24 cellular contexts compared by ENCODE assay signal in genomic region chr20:19960745-19961144, GRCh38. TPM values are rescaled to one million over a fixed set of nuclear protein-coding genes. Genes with fewer than 3 reads are reported as not detected.
DNase-seq lines count a peak whose midpoint lies in the region; ATAC-seq, FAIRE-seq and TF ChIP-seq lines count a peak whose summit lies in the region.
"Had no signal": no experiment of that assay in that cellular context is flagged by ENCODE, and none has a peak within 500 bp of the region (broad histone marks: within the 10 kb centered on the region; RNA-seq: fewer than 3 reads in every experiment).

No MANE protein-coding gene starts in this region.

- H3K4me1 Mint-ChIP-seq in activated T-helper 17 cell treated with anti-CD3 and anti-CD28 coated beads, Interleukin-2, amount 50 U/mL, for 72 hours: no peaks in the 10 kb centered on the region
- H3K4me1 Mint-ChIP-seq: CD4-positive, CD25-positive, alpha-beta regulatory T cell; CD8-positive, alpha-beta memory T cell had no signal

- no peak for TF ChIP-seq POLR2A in prostate gland (IDR thresholded peaks at IDR 0.05)

- H3K27ac ChIP-seq in BLaER1 treated with 17β-estradiol and CSF1 and Interleukin-3, amounts not matched to agents 10 nM and 100 nM: no peak overlapping the region
- H3K27ac ChIP-seq in esophagus (ENCODE audit: low read depth in 2 of 2, low read length in 1 of 2): peak overlapping the region; percentile 19 to 79
- H3K27ac ChIP-seq in prostate gland: peak overlapping the region; percentile 36 to 85
- no peak overlapping the region for H3K27ac ChIP-seq in ascending aorta
- H3K27ac ChIP-seq: HL-60 had no signal

- no peak for TF ChIP-seq CTCF in prostate gland (IDR thresholded peaks at IDR 0.05)
- TF ChIP-seq CTCF in ascending aorta (IDR thresholded peaks at IDR 0.05): no peak

- no peaks in the 10 kb centered on the region for H3K9me3 Mint-ChIP-seq in activated T-helper 17 cell treated with anti-CD3 and anti-CD28 coated beads, Interleukin-2, amount 50 U/mL, for 72 hours
- H3K9me3 Mint-ChIP-seq: CD4-positive, CD25-positive, alpha-beta regulatory T cell; IgD-negative memory B cell had no signal

- FAIRE-seq in urothelium cell line (lab: Jason Lieb, UNC): no peak
- FAIRE-seq: GM12878, GM19239, H54 had no signal

- H4K20me1 ChIP-seq in BLaER1 treated with 17β-estradiol and CSF1 and Interleukin-3, amounts not matched to agents 10 nM and 100 nM: peaks cover 0 to 100% (median 0%) of the 10 kb centered on the region in 11 experiments; a peak in 6 of 22 replicates

- no peaks in the 10 kb centered on the region for H3K27me3 Mint-ChIP-seq in activated T-helper 17 cell treated with anti-CD3 and anti-CD28 coated beads, Interleukin-2, amount 50 U/mL, for 72 hours
- H3K27me3 Mint-ChIP-seq: B cell; CD4-positive, CD25-positive, alpha-beta regulatory T cell; IgD-negative memory B cell had no signal

- H3K4me2 ChIP-seq in BLaER1 treated with 17β-estradiol and CSF1 and Interleukin-3, amounts not matched to agents 10 nM and 100 nM: peak overlapping the region in 7 of 11 experiments; percentile 44 to 81 (median 60); a peak in 7 of 22 replicates

- H3K9me3 ChIP-seq in BLaER1 treated with 17β-estradiol and CSF1 and Interleukin-3, amounts not matched to agents 10 nM and 100 nM (replicated peaks in 1 of 11): peaks cover 0 to 11% (median 0%) of the 10 kb centered on the region in 11 experiments; a peak in 4 of 22 replicates
- no peaks in the 10 kb centered on the region for H3K9me3 ChIP-seq in esophagus (ENCODE audit: control insufficient read depth in 2 of 2, insufficient read depth in 1 of 2, low read depth in 1 of 2, low read length in 1 of 2)
- H3K9me3 ChIP-seq in prostate gland: no peaks in the 10 kb centered on the region
- no peaks in the 10 kb centered on the region for H3K9me3 ChIP-seq in ascending aorta

- H3K36me3 Mint-ChIP-seq in activated T-helper 17 cell treated with anti-CD3 and anti-CD28 coated beads, Interleukin-2, amount 50 U/mL, for 72 hours (ENCODE audit: low read depth): no peaks in the 10 kb centered on the region
- H3K36me3 Mint-ChIP-seq: CD4-positive, CD25-positive, alpha-beta regulatory T cell; IgD-negative memory B cell had no signal

- no peak overlapping the region for H3K4me3 Mint-ChIP-seq in activated T-helper 17 cell treated with anti-CD3 and anti-CD28 coated beads, Interleukin-2, amount 50 U/mL, for 72 hours
- H3K4me3 Mint-ChIP-seq: B cell; CD8-positive, alpha-beta memory T cell; IgD-negative memory B cell had no signal

- intact Hi-C loops in prostate gland (cut with DNase I): no loop called here
- intact Hi-C loops in ascending aorta (cut with DNase I): no loop called here

- WGBS in esophagus, 2 donors: 91 to 97% methylated on average over 2 of the region's 2 CpGs
- WGBS in prostate gland: 93% methylated on average over 2 of the region's 2 CpGs

- H3K27me3 ChIP-seq in BLaER1 treated with 17β-estradiol and CSF1 and Interleukin-3, amounts not matched to agents 10 nM and 100 nM: no peaks in the 10 kb centered on the region
- H3K27me3 ChIP-seq in esophagus (ENCODE audit: control insufficient read depth in 1 of 2, insufficient read depth in 2 of 2, low read length in 2 of 2) (no peaks in the 10 kb centered on the region), prostate gland (replicated peaks; ENCODE audit: insufficient read depth) (no peaks in the 10 kb centered on the region), ascending aorta (no peaks in the 10 kb centered on the region)

- H3K27ac Mint-ChIP-seq in activated T-helper 17 cell treated with anti-CD3 and anti-CD28 coated beads, Interleukin-2, amount 50 U/mL, for 72 hours: no peak overlapping the region
- H3K27ac Mint-ChIP-seq: B cell; CD4-positive, CD25-positive, alpha-beta regulatory T cell; CD8-positive, alpha-beta memory T cell had no signal

- H3K36me3 ChIP-seq in BLaER1 treated with 17β-estradiol and CSF1 and Interleukin-3, amounts not matched to agents 10 nM and 100 nM: peaks cover 5 to 100% (median 81%) of the 10 kb centered on the region in 11 experiments; a peak in 18 of 22 replicates
- H3K36me3 ChIP-seq in esophagus (ENCODE audit: control insufficient read depth in 2 of 2, insufficient read depth in 2 of 2, low read length in 1 of 2) (peaks cover 0 to 8% of the 10 kb centered on the region in 2 donors), prostate gland (no peaks in the 10 kb centered on the region), ascending aorta (peaks cover 57 to 81% of the 10 kb centered on the region in 2 donors)

- H3K9ac ChIP-seq in BLaER1 treated with 17β-estradiol and CSF1 and Interleukin-3, amounts not matched to agents 10 nM and 100 nM: no peak overlapping the region

- DNase-seq in prostate gland (ENCODE audit: low spot score) (no peak), ascending aorta (ENCODE audit: low spot score in 2 of 2) (no peak), ureter (ENCODE audit: low spot score) (no peak), NCI-H1417 (lab: John Stamatoyannopoulos, UW) (no peak), urothelium cell line (ENCODE audit: low spot score) (no peak)
- DNase-seq: 8988T; C1 segment of cervical spinal cord; CD4-positive, CD25-positive, alpha-beta regulatory T cell; CD8-positive, alpha-beta memory T cell; COR-L47; DMS 273 treated with DMSO at 0.1 percent for 48 hours; DMS53; DND-41; EL; HCEC 1CT had no signal

- H3K4me1 ChIP-seq in BLaER1 treated with 17β-estradiol and CSF1 and Interleukin-3, amounts not matched to agents 10 nM and 100 nM: peaks cover 22 to 86% (median 50%) of the 10 kb centered on the region in 10 experiments
- H3K4me1 ChIP-seq in esophagus (ENCODE audit: control insufficient read depth in 2 of 2, insufficient read depth in 2 of 2, low read length in 1 of 2): peaks cover 5 to 12% of the 10 kb centered on the region in 2 donors
- peaks cover 13% of the 10 kb centered on the region for H3K4me1 ChIP-seq in prostate gland (replicated peaks)
- H3K4me1 ChIP-seq in ascending aorta: no peaks in the 10 kb centered on the region

- ATAC-seq in activated T-helper 17 cell treated with anti-CD3 and anti-CD28 coated beads, Interleukin-2, amount 50 U/mL, for 72 hours (replicated peaks): peak; percentile 26
- ATAC-seq: GM12878 had no signal

- no peak overlapping the region for H3K4me3 ChIP-seq in BLaER1 treated with 17β-estradiol and CSF1 and Interleukin-3, amounts not matched to agents 10 nM and 100 nM
- H3K4me3 ChIP-seq in esophagus (ENCODE audit: low read depth in 1 of 2, low read length in 2 of 2) (no peak overlapping the region), prostate gland (no peak overlapping the region), ascending aorta (no peak overlapping the region)
- H3K4me3 ChIP-seq: GM12878 had no signal

RNA-seq across cellular contexts. Expression of gene NAA20, which starts 56.4 kb away (rescaled TPM):
- 10 to 100 TPM; 39.9 to 81.4 TPM for total RNA-seq in activated T-helper 17 cell treated with anti-CD3 and anti-CD28 coated beads, Interleukin-2, amount 50 U/mL, for 72 hours
- polyA plus RNA-seq in esophagus: 100 to 1,000 TPM; 186 to 388 TPM
- total RNA-seq in prostate gland: 10 to 100 TPM; 33.9 to 48.5 TPM
- total RNA-seq in ascending aorta: 2.7 TPM
- 63.4 TPM for total RNA-seq in ureter

Comparison
In these comparisons a context has a peak if more than half of its experiments do, and no peak if none do; other contexts are left out.
1. H3K27ac ChIP-seq: peak in esophagus (2 of 2) and prostate gland (2 of 2); none in BLaER1 treated with 17β-estradiol and CSF1 and Interleukin-3, amounts not matched to agents 10 nM and 100 nM (0 of 11) and ascending aorta (0 of 2).